ENCODE assay signal across 20 cellular contexts in the genomic region with DNA sequence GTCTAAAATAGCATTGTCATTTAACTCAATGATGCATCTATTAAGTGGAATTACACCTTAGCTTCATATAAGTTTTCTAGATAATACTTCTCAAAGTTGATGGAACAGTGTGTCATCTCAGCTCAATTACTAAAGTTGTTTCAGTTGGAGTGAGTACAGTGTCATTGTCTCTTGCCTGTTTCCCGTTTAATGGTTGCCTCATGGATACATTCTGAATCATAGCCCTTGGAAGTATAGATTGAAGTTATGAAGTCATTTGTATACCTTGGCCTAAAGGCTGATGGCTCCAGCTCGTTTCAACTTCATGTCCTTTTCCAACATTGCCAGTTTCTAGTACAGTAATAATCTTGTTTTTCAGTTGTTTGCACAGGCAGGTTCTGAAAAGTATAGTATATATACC.
DNase-seq lines count a peak whose midpoint lies in the region; ATAC-seq, FAIRE-seq and TF ChIP-seq lines count a peak whose summit lies in the region.
"Had no signal": no experiment of that assay in that cellular context is flagged by ENCODE, and none has a peak within 500 bp of the region (broad histone marks: within the 10 kb centered on the region; RNA-seq: fewer than 3 reads in every experiment).

No MANE protein-coding gene starts in this region.

- intact Hi-C loops in head of caudate nucleus (cut with DNase I), result no loop called here

- no peak for TF ChIP-seq POLR2A in H54 (IDR thresholded peaks at IDR 0.05; ENCODE audit: low read depth, low read length)

- peak; percentile 47 for ATAC-seq in esophagus mucosa
- ATAC-seq: heart right ventricle, sciatic nerve, T-helper 17 cell had no signal

- H3K4me3 ChIP-seq in skeletal muscle cell (ENCODE audit: low read depth, low read length), result no peak overlapping the region
- H3K4me3 ChIP-seq: heart right ventricle, left ventricle myocardium inferior, SK-N-MC had no signal

- DNase-seq in H54 (ENCODE audit: insufficient read length, low spot score), result no peak
- DNase-seq in RKO (ENCODE audit: low spot score), result peak; percentile 16
- peak; percentile 69 for DNase-seq in skeletal muscle cell (ENCODE audit: low read depth)
- DNase-seq in dedifferentiated amniotic fluid mesenchymal stem cell (ENCODE audit: extremely low spot score), result no peak
- DNase-seq in GM10248 (ENCODE audit: extremely low spot score), result no peak
- DNase-seq in head of caudate nucleus, result no peak
- DNase-seq: activated CD4-positive, alpha-beta T cell treated with anti-CD3 and anti-CD28 coated beads, Interleukin-2, amount 10 ng/mL, durations not matched to agents 24 days and 14 days; aorta; effector CD8-positive, alpha-beta T cell; GDM1; heart right ventricle; left ventricle myocardium inferior; NCI-H1436; NCI-H510A treated with DMSO at 0.1 percent for 48 hours; posterior cingulate gyrus; substantia nigra; T-helper 17 cell had no signal

- POLR2A ChIA-PET in GM10248 (lab: Yijun Ruan, JAX), result no interaction called here

- CTCF ChIA-PET in GM10248 (lab: Yijun Ruan, JAX), result interaction anchor here (0.8 to 4.8 kb wide), 10 partner anchors 10 to 147 kb away, joined by 3 to 21 read pairs (median 4); no protein-coding TSS in a partner anchor

- peak; percentile 55 for FAIRE-seq in H54 (lab: Jason Lieb, UNC)

- no peak for TF ChIP-seq CTCF in GM10248 (IDR thresholded peaks at IDR 0.05; ENCODE audit: control extremely low read depth, extremely low read depth, low read depth, missing control alignments)

Comparison
In these comparisons a context has a peak if more than half of its experiments do, and no peak if none do; other contexts are left out.
1. DNase-seq: peak in RKO (single experiment) and skeletal muscle cell (single experiment); none in H54 (single experiment), dedifferentiated amniotic fluid mesenchymal stem cell (single experiment), GM10248 (single experiment) and head of caudate nucleus (0 of 42).